Comparison of ENCODE assay signal across 1 cellular context in the genomic region with DNA sequence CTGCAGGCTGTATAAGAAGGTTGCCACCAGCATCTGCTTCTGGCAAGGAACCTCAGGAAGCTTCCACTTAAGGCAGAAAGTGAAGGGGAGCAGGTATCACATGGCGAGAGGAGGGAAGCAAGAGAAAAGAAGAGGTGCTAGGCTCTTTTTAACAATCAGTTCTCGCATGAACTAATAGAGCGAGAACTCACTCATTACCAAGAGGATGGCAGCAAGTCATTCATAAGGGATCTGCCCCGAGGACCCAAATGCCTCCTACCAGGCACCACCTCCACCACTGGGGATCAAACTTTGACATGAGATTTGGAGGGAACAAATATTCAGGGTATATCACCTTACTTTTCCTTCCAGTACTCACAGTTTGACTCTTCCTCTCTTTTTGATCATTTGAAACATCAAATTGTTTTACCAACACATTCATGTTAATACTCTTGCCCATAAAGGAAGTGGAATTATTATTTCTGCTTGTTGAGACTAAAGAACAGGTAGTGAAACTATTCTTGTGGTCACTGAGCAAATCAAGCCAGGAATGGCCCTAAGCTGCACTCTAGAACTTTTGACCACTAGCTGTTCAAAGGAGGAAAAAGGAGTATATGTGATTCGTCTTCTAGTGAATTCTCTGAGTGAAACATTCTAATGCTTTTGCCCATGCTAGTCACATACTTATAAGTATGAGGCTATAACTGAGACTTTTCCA.
TF ChIP-seq lines count a peak whose summit lies in the region.

No MANE protein-coding gene starts in this region.

TF ChIP-seq in GM12878, 131 proteins besides CTCF, POLR2A, EP300 and RAD21 (continued from another document and continues in another):
- TF ChIP-seq, protein P1, sequence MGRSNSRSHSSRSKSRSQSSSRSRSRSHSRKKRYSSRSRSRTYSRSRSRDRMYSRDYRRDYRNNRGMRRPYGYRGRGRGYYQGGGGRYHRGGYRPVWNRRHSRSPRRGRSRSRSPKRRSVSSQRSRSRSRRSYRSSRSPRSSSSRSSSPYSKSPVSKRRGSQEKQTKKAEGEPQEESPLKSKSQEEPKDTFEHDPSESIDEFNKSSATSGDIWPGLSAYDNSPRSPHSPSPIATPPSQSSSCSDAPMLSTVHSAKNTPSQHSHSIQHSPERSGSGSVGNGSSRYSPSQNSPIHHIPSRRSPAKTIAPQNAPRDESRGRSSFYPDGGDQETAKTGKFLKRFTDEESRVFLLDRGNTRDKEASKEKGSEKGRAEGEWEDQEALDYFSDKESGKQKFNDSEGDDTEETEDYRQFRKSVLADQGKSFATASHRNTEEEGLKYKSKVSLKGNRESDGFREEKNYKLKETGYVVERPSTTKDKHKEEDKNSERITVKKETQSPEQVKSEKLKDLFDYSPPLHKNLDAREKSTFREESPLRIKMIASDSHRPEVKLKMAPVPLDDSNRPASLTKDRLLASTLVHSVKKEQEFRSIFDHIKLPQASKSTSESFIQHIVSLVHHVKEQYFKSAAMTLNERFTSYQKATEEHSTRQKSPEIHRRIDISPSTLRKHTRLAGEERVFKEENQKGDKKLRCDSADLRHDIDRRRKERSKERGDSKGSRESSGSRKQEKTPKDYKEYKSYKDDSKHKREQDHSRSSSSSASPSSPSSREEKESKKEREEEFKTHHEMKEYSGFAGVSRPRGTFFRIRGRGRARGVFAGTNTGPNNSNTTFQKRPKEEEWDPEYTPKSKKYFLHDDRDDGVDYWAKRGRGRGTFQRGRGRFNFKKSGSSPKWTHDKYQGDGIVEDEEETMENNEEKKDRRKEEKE (IDR thresholded peaks at IDR 0.05): no peak
- TF ChIP-seq DPF2 (IDR thresholded peaks at IDR 0.05) (0 out of 2 replicates have a peak, but pooled peaks have one; percentile 38), ZNF217 (IDR thresholded peaks at IDR 0.05) (no peak), CBFB (IDR thresholded peaks at IDR 0.05; ENCODE audit: low read depth) (peak; percentile 41; the same call in 1 of the 2 replicates), IRF4 (IDR thresholded peaks at IDR 0.05; ENCODE audit: low read depth, low read length) (peak; percentile 50; the same call in 1 of the 2 replicates), YBX1 (IDR thresholded peaks at IDR 0.05) (no peak), NFIC (IDR thresholded peaks at IDR 0.05; ENCODE audit: low read depth, low read length) (peak; percentile 43; the same call in 1 of the 2 replicates), SP1 (IDR thresholded peaks at IDR 0.05; ENCODE audit: low read depth, low read length) (no peak), GABPA (IDR thresholded peaks at IDR 0.05; ENCODE audit: low read depth) (no peak), TCF7 (IDR thresholded peaks at IDR 0.05; ENCODE audit: borderline replicate concordance) (no peak), IKZF1 (conservative IDR thresholded peaks at IDR 0.05) (no peak; the same call in 1 of the 2 replicates), MTA2 (IDR thresholded peaks at IDR 0.05; ENCODE audit: low read depth) (no peak), ETV6 (conservative IDR thresholded peaks at IDR 0.05 in 1 of 2, IDR thresholded peaks at IDR 0.05 in 1 of 2; ENCODE audit: borderline replicate concordance in 1 of 2, low read depth in 1 of 2) (peak in 1 of 2 experiments; percentile 24; a peak in 1 of 4 replicates), MXI1 (IDR thresholded peaks at IDR 0.05; ENCODE audit: low read depth, low read length) (no peak), BRCA1 (IDR thresholded peaks at IDR 0.05; ENCODE audit: low read depth, low read length) (no peak), RB1 (IDR thresholded peaks at IDR 0.05; ENCODE audit: borderline replicate concordance) (no peak), SIN3A (IDR thresholded peaks at IDR 0.05; ENCODE audit: low read depth, low read length) (no peak), ZNF622 (IDR thresholded peaks at IDR 0.05) (no peak), ZNF24 (IDR thresholded peaks at IDR 0.05) (no peak), SMAD5 (IDR thresholded peaks at IDR 0.05; ENCODE audit: low read depth) (no peak), RUNX3 (IDR thresholded peaks at IDR 0.05; ENCODE audit: low read length) (peak; percentile 97), NR2C2 (IDR thresholded peaks at IDR 0.05; ENCODE audit: borderline replicate concordance, control insufficient read depth, insufficient read length, low read depth) (no peak), NFXL1 (IDR thresholded peaks at IDR 0.05; ENCODE audit: borderline replicate concordance) (no peak), ZZZ3 (IDR thresholded peaks at IDR 0.05; ENCODE audit: control insufficient read depth, insufficient read length, low read depth) (no peak), JUNB (IDR thresholded peaks at IDR 0.05) (peak; percentile 32; the same call in 1 of the 2 replicates), NRF1 (conservative IDR thresholded peaks at IDR 0.05; ENCODE audit: low read depth, low read length) (no peak), MEF2B (IDR thresholded peaks at IDR 0.05; ENCODE audit: partially characterized antibody, poor library complexity, severe bottlenecking) (no peak), FOXM1 (IDR thresholded peaks at IDR 0.05; ENCODE audit: low read depth, low read length) (no peak)
- TF ChIP-seq, protein P2, sequence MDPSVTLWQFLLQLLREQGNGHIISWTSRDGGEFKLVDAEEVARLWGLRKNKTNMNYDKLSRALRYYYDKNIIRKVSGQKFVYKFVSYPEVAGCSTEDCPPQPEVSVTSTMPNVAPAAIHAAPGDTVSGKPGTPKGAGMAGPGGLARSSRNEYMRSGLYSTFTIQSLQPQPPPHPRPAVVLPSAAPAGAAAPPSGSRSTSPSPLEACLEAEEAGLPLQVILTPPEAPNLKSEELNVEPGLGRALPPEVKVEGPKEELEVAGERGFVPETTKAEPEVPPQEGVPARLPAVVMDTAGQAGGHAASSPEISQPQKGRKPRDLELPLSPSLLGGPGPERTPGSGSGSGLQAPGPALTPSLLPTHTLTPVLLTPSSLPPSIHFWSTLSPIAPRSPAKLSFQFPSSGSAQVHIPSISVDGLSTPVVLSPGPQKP (IDR thresholded peaks at IDR 0.05; ENCODE audit: low read depth, low read length): no peak
- TF ChIP-seq, protein P3, sequence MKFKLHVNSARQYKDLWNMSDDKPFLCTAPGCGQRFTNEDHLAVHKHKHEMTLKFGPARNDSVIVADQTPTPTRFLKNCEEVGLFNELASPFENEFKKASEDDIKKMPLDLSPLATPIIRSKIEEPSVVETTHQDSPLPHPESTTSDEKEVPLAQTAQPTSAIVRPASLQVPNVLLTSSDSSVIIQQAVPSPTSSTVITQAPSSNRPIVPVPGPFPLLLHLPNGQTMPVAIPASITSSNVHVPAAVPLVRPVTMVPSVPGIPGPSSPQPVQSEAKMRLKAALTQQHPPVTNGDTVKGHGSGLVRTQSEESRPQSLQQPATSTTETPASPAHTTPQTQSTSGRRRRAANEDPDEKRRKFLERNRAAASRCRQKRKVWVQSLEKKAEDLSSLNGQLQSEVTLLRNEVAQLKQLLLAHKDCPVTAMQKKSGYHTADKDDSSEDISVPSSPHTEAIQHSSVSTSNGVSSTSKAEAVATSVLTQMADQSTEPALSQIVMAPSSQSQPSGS (IDR thresholded peaks at IDR 0.05; ENCODE audit: low read length): peak; percentile 61
- TF ChIP-seq, protein P4, sequence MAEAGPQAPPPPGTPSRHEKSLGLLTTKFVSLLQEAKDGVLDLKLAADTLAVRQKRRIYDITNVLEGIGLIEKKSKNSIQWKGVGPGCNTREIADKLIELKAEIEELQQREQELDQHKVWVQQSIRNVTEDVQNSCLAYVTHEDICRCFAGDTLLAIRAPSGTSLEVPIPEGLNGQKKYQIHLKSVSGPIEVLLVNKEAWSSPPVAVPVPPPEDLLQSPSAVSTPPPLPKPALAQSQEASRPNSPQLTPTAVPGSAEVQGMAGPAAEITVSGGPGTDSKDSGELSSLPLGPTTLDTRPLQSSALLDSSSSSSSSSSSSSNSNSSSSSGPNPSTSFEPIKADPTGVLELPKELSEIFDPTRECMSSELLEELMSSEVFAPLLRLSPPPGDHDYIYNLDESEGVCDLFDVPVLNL (IDR thresholded peaks at IDR 0.05; ENCODE audit: low read depth, low read length): no peak
- TF ChIP-seq, protein P5, sequence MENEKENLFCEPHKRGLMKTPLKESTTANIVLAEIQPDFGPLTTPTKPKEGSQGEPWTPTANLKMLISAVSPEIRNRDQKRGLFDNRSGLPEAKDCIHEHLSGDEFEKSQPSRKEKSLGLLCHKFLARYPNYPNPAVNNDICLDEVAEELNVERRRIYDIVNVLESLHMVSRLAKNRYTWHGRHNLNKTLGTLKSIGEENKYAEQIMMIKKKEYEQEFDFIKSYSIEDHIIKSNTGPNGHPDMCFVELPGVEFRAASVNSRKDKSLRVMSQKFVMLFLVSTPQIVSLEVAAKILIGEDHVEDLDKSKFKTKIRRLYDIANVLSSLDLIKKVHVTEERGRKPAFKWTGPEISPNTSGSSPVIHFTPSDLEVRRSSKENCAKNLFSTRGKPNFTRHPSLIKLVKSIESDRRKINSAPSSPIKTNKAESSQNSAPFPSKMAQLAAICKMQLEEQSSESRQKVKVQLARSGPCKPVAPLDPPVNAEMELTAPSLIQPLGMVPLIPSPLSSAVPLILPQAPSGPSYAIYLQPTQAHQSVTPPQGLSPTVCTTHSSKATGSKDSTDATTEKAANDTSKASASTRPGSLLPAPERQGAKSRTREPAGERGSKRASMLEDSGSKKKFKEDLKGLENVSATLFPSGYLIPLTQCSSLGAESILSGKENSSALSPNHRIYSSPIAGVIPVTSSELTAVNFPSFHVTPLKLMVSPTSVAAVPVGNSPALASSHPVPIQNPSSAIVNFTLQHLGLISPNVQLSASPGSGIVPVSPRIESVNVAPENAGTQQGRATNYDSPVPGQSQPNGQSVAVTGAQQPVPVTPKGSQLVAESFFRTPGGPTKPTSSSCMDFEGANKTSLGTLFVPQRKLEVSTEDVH (IDR thresholded peaks at IDR 0.05; ENCODE audit: low read depth, partially characterized antibody): no peak
- TF ChIP-seq, protein P6, sequence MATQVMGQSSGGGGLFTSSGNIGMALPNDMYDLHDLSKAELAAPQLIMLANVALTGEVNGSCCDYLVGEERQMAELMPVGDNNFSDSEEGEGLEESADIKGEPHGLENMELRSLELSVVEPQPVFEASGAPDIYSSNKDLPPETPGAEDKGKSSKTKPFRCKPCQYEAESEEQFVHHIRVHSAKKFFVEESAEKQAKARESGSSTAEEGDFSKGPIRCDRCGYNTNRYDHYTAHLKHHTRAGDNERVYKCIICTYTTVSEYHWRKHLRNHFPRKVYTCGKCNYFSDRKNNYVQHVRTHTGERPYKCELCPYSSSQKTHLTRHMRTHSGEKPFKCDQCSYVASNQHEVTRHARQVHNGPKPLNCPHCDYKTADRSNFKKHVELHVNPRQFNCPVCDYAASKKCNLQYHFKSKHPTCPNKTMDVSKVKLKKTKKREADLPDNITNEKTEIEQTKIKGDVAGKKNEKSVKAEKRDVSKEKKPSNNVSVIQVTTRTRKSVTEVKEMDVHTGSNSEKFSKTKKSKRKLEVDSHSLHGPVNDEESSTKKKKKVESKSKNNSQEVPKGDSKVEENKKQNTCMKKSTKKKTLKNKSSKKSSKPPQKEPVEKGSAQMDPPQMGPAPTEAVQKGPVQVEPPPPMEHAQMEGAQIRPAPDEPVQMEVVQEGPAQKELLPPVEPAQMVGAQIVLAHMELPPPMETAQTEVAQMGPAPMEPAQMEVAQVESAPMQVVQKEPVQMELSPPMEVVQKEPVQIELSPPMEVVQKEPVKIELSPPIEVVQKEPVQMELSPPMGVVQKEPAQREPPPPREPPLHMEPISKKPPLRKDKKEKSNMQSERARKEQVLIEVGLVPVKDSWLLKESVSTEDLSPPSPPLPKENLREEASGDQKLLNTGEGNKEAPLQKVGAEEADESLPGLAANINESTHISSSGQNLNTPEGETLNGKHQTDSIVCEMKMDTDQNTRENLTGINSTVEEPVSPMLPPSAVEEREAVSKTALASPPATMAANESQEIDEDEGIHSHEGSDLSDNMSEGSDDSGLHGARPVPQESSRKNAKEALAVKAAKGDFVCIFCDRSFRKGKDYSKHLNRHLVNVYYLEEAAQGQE (IDR thresholded peaks at IDR 0.05; ENCODE audit: low read depth, low read length): no peak
- TF ChIP-seq, protein P7, sequence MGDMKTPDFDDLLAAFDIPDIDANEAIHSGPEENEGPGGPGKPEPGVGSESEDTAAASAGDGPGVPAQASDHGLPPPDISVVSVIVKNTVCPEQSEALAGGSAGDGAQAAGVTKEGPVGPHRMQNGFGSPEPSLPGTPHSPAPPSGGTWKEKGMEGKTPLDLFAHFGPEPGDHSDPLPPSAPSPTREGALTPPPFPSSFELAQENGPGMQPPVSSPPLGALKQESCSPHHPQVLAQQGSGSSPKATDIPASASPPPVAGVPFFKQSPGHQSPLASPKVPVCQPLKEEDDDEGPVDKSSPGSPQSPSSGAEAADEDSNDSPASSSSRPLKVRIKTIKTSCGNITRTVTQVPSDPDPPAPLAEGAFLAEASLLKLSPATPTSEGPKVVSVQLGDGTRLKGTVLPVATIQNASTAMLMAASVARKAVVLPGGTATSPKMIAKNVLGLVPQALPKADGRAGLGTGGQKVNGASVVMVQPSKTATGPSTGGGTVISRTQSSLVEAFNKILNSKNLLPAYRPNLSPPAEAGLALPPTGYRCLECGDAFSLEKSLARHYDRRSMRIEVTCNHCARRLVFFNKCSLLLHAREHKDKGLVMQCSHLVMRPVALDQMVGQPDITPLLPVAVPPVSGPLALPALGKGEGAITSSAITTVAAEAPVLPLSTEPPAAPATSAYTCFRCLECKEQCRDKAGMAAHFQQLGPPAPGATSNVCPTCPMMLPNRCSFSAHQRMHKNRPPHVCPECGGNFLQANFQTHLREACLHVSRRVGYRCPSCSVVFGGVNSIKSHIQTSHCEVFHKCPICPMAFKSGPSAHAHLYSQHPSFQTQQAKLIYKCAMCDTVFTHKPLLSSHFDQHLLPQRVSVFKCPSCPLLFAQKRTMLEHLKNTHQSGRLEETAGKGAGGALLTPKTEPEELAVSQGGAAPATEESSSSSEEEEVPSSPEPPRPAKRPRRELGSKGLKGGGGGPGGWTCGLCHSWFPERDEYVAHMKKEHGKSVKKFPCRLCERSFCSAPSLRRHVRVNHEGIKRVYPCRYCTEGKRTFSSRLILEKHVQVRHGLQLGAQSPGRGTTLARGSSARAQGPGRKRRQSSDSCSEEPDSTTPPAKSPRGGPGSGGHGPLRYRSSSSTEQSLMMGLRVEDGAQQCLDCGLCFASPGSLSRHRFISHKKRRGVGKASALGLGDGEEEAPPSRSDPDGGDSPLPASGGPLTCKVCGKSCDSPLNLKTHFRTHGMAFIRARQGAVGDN (IDR thresholded peaks at IDR 0.05): no peak
- TF ChIP-seq, protein P8, sequence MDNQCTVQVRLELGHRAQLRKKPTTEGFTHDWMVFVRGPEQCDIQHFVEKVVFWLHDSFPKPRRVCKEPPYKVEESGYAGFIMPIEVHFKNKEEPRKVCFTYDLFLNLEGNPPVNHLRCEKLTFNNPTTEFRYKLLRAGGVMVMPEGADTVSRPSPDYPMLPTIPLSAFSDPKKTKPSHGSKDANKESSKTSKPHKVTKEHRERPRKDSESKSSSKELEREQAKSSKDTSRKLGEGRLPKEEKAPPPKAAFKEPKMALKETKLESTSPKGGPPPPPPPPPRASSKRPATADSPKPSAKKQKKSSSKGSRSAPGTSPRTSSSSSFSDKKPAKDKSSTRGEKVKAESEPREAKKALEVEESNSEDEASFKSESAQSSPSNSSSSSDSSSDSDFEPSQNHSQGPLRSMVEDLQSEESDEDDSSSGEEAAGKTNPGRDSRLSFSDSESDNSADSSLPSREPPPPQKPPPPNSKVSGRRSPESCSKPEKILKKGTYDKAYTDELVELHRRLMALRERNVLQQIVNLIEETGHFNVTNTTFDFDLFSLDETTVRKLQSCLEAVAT (IDR thresholded peaks at IDR 0.05): no peak
